ENCODE assay signal across 1 cellular context in the genomic region with DNA sequence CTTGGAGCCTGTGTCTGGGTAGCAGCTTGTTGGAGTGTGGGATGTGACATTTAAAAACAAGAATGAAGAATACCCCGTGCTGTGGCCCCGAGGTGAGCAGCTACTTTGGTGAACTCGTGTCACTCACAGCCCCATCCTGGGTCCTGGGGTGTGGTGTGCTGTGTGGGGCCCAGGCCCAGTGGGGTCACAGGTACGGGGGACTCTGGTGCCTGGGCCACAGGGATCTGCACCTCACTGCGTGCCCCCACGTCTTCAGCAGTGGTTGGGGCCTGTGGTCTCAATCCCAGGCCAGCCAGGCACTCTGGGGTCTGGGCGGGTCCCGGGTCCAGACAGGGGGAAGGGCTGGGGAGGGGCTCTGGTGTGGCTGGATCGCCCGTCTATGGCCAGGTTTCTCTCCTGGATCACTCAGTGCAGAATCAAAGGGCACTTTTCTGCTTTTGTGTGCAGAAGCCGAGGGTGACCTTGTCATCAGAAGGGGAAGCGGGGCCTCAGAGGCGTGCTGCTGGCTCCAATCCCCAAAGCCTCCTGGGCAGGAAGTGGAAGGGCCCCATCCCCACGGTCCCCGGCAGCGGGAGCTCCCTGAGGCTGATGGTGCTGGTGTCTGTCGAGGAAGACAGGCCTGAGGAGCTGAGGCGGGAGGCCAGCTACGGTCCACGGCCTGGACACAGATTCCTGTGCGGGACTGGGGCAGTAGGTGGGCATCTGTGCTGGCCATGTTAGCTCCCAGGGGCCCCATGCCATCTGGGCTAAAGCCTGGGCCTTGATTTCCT.
TF ChIP-seq lines count a peak whose summit lies in the region.

No MANE protein-coding gene starts in this region.

TF ChIP-seq in HepG2, 621 proteins besides CTCF, POLR2A, EP300 and RAD21 (continued from another document and continues in another):
- TF ChIP-seq, protein P1, sequence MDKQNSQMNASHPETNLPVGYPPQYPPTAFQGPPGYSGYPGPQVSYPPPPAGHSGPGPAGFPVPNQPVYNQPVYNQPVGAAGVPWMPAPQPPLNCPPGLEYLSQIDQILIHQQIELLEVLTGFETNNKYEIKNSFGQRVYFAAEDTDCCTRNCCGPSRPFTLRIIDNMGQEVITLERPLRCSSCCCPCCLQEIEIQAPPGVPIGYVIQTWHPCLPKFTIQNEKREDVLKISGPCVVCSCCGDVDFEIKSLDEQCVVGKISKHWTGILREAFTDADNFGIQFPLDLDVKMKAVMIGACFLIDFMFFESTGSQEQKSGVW (CRISPR knock-in tag; IDR thresholded peaks at IDR 0.05; ENCODE audit: borderline replicate concordance): no peak
- TF ChIP-seq, protein P2, sequence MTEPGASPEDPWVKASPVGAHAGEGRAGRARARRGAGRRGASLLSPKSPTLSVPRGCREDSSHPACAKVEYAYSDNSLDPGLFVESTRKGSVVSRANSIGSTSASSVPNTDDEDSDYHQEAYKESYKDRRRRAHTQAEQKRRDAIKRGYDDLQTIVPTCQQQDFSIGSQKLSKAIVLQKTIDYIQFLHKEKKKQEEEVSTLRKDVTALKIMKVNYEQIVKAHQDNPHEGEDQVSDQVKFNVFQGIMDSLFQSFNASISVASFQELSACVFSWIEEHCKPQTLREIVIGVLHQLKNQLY (CRISPR knock-in tag; IDR thresholded peaks at IDR 0.05): peak; percentile 52
- TF ChIP-seq ZFP36 (IDR thresholded peaks at IDR 0.05; ENCODE audit: borderline replicate concordance, low read depth, low read length, partially characterized antibody): no peak
- 0 out of 2 replicates have a peak, but pooled peaks have one; percentile 45 for TF ChIP-seq LBX2 (CRISPR knock-in tag; IDR thresholded peaks at IDR 0.05; ENCODE audit: borderline replicate concordance)
- TF ChIP-seq ZNF256 (CRISPR knock-in tag; conservative IDR thresholded peaks at IDR 0.05): peak; percentile 82; the same call in 1 of the 2 replicates
- TF ChIP-seq, protein P3, sequence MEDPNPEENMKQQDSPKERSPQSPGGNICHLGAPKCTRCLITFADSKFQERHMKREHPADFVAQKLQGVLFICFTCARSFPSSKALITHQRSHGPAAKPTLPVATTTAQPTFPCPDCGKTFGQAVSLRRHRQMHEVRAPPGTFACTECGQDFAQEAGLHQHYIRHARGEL (CRISPR knock-in tag; IDR thresholded peaks at IDR 0.05): peak; percentile 77; the same call in 1 of the 2 replicates
- peak; percentile 34; the same call in 1 of the 2 replicates for TF ChIP-seq ZNF275 (CRISPR knock-in tag; IDR thresholded peaks at IDR 0.05; ENCODE audit: borderline replicate concordance)
- TF ChIP-seq HNRNPUL1 (IDR thresholded peaks at IDR 0.05; ENCODE audit: low read depth, low read length): no peak
- TF ChIP-seq ELF1 (CRISPR knock-in tag; IDR thresholded peaks at IDR 0.05): peak; percentile 91
- TF ChIP-seq RERE (CRISPR knock-in tag; IDR thresholded peaks at IDR 0.05; ENCODE audit: low read depth): 0 out of 2 replicates have a peak, but pooled peaks have one; percentile 28
- TF ChIP-seq ZNF331 (CRISPR knock-in tag; IDR thresholded peaks at IDR 0.05): peak; percentile 75
- peak; percentile 63; the same call in 1 of the 2 replicates for TF ChIP-seq DRAP1 (CRISPR knock-in tag; IDR thresholded peaks at IDR 0.05)
- peak; percentile 97 for TF ChIP-seq ZNF264 (CRISPR knock-in tag; IDR thresholded peaks at IDR 0.05)
- peak; percentile 19 for TF ChIP-seq YY1 (IDR thresholded peaks at IDR 0.05; ENCODE audit: insufficient read depth, insufficient replicate concordance, low read depth, low read length)
- TF ChIP-seq HNF1A (IDR thresholded peaks at IDR 0.05; ENCODE audit: low read depth): no peak
- TF ChIP-seq HNF1A (CRISPR knock-in tag; IDR thresholded peaks at IDR 0.05; ENCODE audit: borderline replicate concordance): peak; percentile 66; the same call in 1 of the 2 replicates
- TF ChIP-seq SIX4 (CRISPR knock-in tag; IDR thresholded peaks at IDR 0.05): no peak
- 0 out of 2 replicates have a peak, but pooled peaks have one; percentile 70 for TF ChIP-seq CBX5 (CRISPR knock-in tag; IDR thresholded peaks at IDR 0.05; ENCODE audit: borderline replicate concordance)
- peak; percentile 60; the same call in 1 of the 2 replicates for TF ChIP-seq NR2F6 (IDR thresholded peaks at IDR 0.05)
- peak; percentile 85 for TF ChIP-seq NR2F6 (CRISPR knock-in tag; IDR thresholded peaks at IDR 0.05)
- TF ChIP-seq ZNF775 (CRISPR knock-in tag; IDR thresholded peaks at IDR 0.05; ENCODE audit: borderline replicate concordance): 0 out of 2 replicates have a peak, but pooled peaks have one; percentile 55
- TF ChIP-seq HOXA5 (CRISPR knock-in tag; IDR thresholded peaks at IDR 0.05): peak; percentile 58; the same call in 1 of the 2 replicates
- TF ChIP-seq SAP130 (CRISPR knock-in tag; IDR thresholded peaks at IDR 0.05; ENCODE audit: low read depth): peak; percentile 88
- peak; percentile 27; the same call in 1 of the 2 replicates for TF ChIP-seq ZHX2 (IDR thresholded peaks at IDR 0.05; ENCODE audit: low read depth)
- TF ChIP-seq ZHX2 (CRISPR knock-in tag; IDR thresholded peaks at IDR 0.05; ENCODE audit: borderline replicate concordance): no peak
